ENCODE assay signal across 23 cellular contexts in genomic region chr2:2960817-2961216, GRCh38.
A peak's percentile ranks its signal among the peaks of the same experiment; 100 is the strongest.
DNase-seq lines count a peak whose midpoint lies in the region; FAIRE-seq and TF ChIP-seq lines count a peak whose summit lies in the region.
"Had no signal": no experiment of that assay in that cellular context is flagged by ENCODE, and none has a peak within 500 bp of the region (broad histone marks: within the 10 kb centered on the region; RNA-seq: fewer than 3 reads in every experiment).

No MANE protein-coding gene starts in this region.

- POLR2A ChIA-PET in H1 (lab: Charles Lee; ENCODE audit: partially characterized antibody), result no interaction called here

- H2BK120ac ChIP-seq in H1 (replicated peaks; ENCODE audit: low read depth, low read length), result no peak overlapping the region

- no peak for TF ChIP-seq POLR2A in H1 (IDR thresholded peaks at IDR 0.05; ENCODE audit: control extremely low read depth in 1 of 2, low read depth in 2 of 2, low read length in 2 of 2)

- no peak overlapping the region for H3K23ac ChIP-seq in H1 (ENCODE audit: insufficient read length)

- H2AK5ac ChIP-seq in H1 (ENCODE audit: low read depth, low read length), result no peak overlapping the region

- no peak overlapping the region; the same call in 1 of the 2 replicates for H4K8ac ChIP-seq in H1 (ENCODE audit: extremely low read depth, insufficient read depth, low read length)

- no peak overlapping the region for H3K4me3 ChIP-seq in H1 (ENCODE audit: extremely low read depth in 1 of 4, insufficient read depth in 2 of 4, low read depth in 3 of 4, low read length in 4 of 4)
- H3K4me3 ChIP-seq in mesodermal cell (ENCODE audit: extremely low read depth, insufficient read depth, low read length, poor library complexity, severe bottlenecking), result no peak overlapping the region
- no peak overlapping the region for H3K4me3 ChIP-seq in osteoblast (ENCODE audit: insufficient read depth, low read length)
- H3K4me3 ChIP-seq: MG63 had no signal

- H2AFZ ChIP-seq in H1 (ENCODE audit: low read length), result 0 out of 2 replicates have a peak overlapping the region, but pooled peaks have one; percentile 9
- no peak overlapping the region for H2AFZ ChIP-seq in osteoblast (ENCODE audit: low read length)

- no peak for TF ChIP-seq EP300 in H1 (IDR thresholded peaks at IDR 0.05; ENCODE audit: borderline replicate concordance in 1 of 2, low read depth in 2 of 2, low read length in 2 of 2)

- no peaks in the 10 kb centered on the region for H3K23me2 ChIP-seq in H1 (ENCODE audit: low read depth, low read length)

- H3K56ac ChIP-seq in H1 (replicated peaks; ENCODE audit: insufficient read length, low read depth, low read length), result no peak overlapping the region

- no peaks in the 10 kb centered on the region for H3K79me1 ChIP-seq in H1 (ENCODE audit: low read depth, low read length)

- no peak for TF ChIP-seq CTCF in H1 (IDR thresholded peaks at IDR 0.05; ENCODE audit: control extremely low read depth in 1 of 3, insufficient read depth in 1 of 3, low read depth in 1 of 3, low read length in 3 of 3)
- TF ChIP-seq CTCF in osteoblast (IDR thresholded peaks at IDR 0.05; ENCODE audit: extremely low read depth, low read depth, low read length), result no peak

- H3K36me3 ChIP-seq in H1 (ENCODE audit: control insufficient read depth in 2 of 4, insufficient read depth in 4 of 4, low read length in 3 of 4) (no peaks in the 10 kb centered on the region), mesodermal cell (ENCODE audit: control insufficient read depth, insufficient read depth, low read length) (no peaks in the 10 kb centered on the region), osteoblast (ENCODE audit: insufficient read depth, low read length) (no peaks in the 10 kb centered on the region)
- H3K36me3 ChIP-seq: MG63 had no signal

- H4K20me1 ChIP-seq in H1 (replicated peaks in 1 of 2; ENCODE audit: control insufficient read depth in 1 of 2, insufficient read depth in 2 of 2, low read length in 2 of 2) (no peaks in the 10 kb centered on the region), osteoblast (ENCODE audit: insufficient read depth, low read length) (no peaks in the 10 kb centered on the region)

- H2BK5ac ChIP-seq in H1 (ENCODE audit: low read depth, low read length), result no peak overlapping the region

- H3K4me2 ChIP-seq in H1 (ENCODE audit: insufficient read depth in 1 of 2, low read depth in 2 of 2, low read length in 2 of 2) (no peak overlapping the region), osteoblast (ENCODE audit: insufficient read depth, low read length) (no peak overlapping the region)

- no peak for TF ChIP-seq RAD21 in H1 (IDR thresholded peaks at IDR 0.05 in 1 of 2, conservative IDR thresholded peaks at IDR 0.05 in 1 of 2; ENCODE audit: low read depth in 2 of 2, low read length in 2 of 2)

- H3K79me2 ChIP-seq in H1 (ENCODE audit: control insufficient read depth in 1 of 2, insufficient read depth in 2 of 2, low read length in 2 of 2), result no peaks in the 10 kb centered on the region
- no peaks in the 10 kb centered on the region for H3K79me2 ChIP-seq in osteoblast (ENCODE audit: insufficient read depth, low read length)

- no peak overlapping the region for H4K5ac ChIP-seq in H1 (ENCODE audit: insufficient read length, low read depth, low read length)

- H3K4ac ChIP-seq in H1 (replicated peaks; ENCODE audit: insufficient read length, low read depth, low read length), result no peak overlapping the region

- CTCF ChIA-PET in H1 (lab: Charles Lee; ENCODE audit: partially characterized antibody), result no interaction called here

- H3K9ac ChIP-seq in H1 (replicated peaks in 1 of 4; ENCODE audit: extremely low read depth in 1 of 4, low read depth in 3 of 4, low read length in 3 of 4), result no peak overlapping the region

- DNase-seq in ELF-1 (ENCODE audit: low read depth, low spot score), result peak; percentile 18
- DNase-seq in H1 (ENCODE audit: low read depth in 1 of 2, low spot score in 2 of 2), result no peak
- DNase-seq in osteoblast (ENCODE audit: insufficient read length, low spot score, missing footprints), result peak; percentile 13
- DNase-seq in NCI-H1436 treated with DMSO at 0.1 percent for 48 hours (lab: John Stamatoyannopoulos, UW), result no peak
- DNase-seq in NCI-H146 (lab: John Stamatoyannopoulos, UW), result no peak
- DNase-seq in DMS79 treated with DMSO at 0.1 percent for 48 hours (lab: John Stamatoyannopoulos, UW), result no peak
- DNase-seq: 8988T; AML-193; Calu3; CD8-positive, alpha-beta memory T cell; DMS153; GDM1; GOT3; MG63; NCI-H1048; NCI-H1417 treated with DMSO at 0.1 percent for 48 hours; NCI-H1930; NCI-H226; NCI-H510A treated with DMSO at 0.1 percent for 48 hours; NCI-H748 treated with DMSO at 0.1 percent for 48 hours; NK-92 treated with Interleukin-12 subunit alpha and Interleukin-12 subunit beta, amount 100 ng/mL, for 24 hours had no signal

- 0 out of 2 replicates have a peak overlapping the region, but pooled peaks have one; percentile 23 for H2BK12ac ChIP-seq in H1 (ENCODE audit: low read depth, low read length)

- H3K18ac ChIP-seq in H1 (ENCODE audit: extremely low read depth, low read length), result no peak overlapping the region

- no peak overlapping the region for H2BK15ac ChIP-seq in H1 (ENCODE audit: low read length)

- WGBS in H1 (ENCODE audit: extremely low coverage in 1 of 2, insufficient coverage in 1 of 2, insufficient read length in 1 of 2, insufficient replicate concordance in 2 of 2, low coverage in 1 of 2, low lambda C conversion rate in 2 of 2, missing lambda C conversion rate in 1 of 2), 2 experiments, result 86% methylated on average over 14 of the region's 14 CpGs; no CpG with 5 or more reads in 1 of the 2 experiments
- WGBS in mesodermal cell (ENCODE audit: insufficient coverage in 2 of 2), 2 experiments, result 86% methylated on average over 10 to 14 of the region's 14 CpGs

- H4K91ac ChIP-seq in H1 (replicated peaks; ENCODE audit: insufficient read length, low read length), result no peak overlapping the region

- H3K27ac ChIP-seq in H1 (ENCODE audit: low read depth, low read length) (no peak overlapping the region), mesodermal cell (ENCODE audit: low read depth, low read length, severe bottlenecking) (peak overlapping the region; percentile 16), osteoblast (ENCODE audit: low read depth, low read length) (no peak overlapping the region)
- H3K27ac ChIP-seq: C4-2B had no signal

- no peak for FAIRE-seq in H1 (lab: Jason Lieb, UNC)

- H3K27me3 ChIP-seq in H1 (replicated peaks in 1 of 4; ENCODE audit: control insufficient read depth in 3 of 4, extremely low read depth in 1 of 4, insufficient read depth in 3 of 4, low read length in 3 of 4) (no peaks in the 10 kb centered on the region), osteoblast (ENCODE audit: insufficient read depth, low read length) (no peaks in the 10 kb centered on the region)
- H3K27me3 ChIP-seq: MG63 had no signal

- no peak overlapping the region for H3K14ac ChIP-seq in H1 (ENCODE audit: insufficient read length)

- H3K4me1 ChIP-seq in H1 (replicated peaks in 1 of 4; ENCODE audit: control insufficient read depth in 3 of 4, insufficient read depth in 4 of 4, low read length in 3 of 4), result peaks cover 0 to 2% (median under 1%) of the 10 kb centered on the region in 4 experiments; a peak in 1 of 7 replicates
- no peaks in the 10 kb centered on the region for H3K4me1 ChIP-seq in mesodermal cell (ENCODE audit: control insufficient read depth, insufficient read depth, low read length, poor library complexity, severe bottlenecking)
- no peaks in the 10 kb centered on the region for H3K4me1 ChIP-seq in osteoblast (ENCODE audit: insufficient read depth, low read length)

- no peak overlapping the region for H2BK20ac ChIP-seq in H1 (ENCODE audit: low read length)

- H3K9me3 ChIP-seq in H1 (ENCODE audit: insufficient read depth in 2 of 2, low read depth in 1 of 2, low read length in 1 of 2) (no peaks in the 10 kb centered on the region), mesodermal cell (ENCODE audit: control insufficient read depth, low read length) (no peaks in the 10 kb centered on the region), osteoblast (ENCODE audit: low read depth, low read length) (peaks cover 4% of the 10 kb centered on the region)
- H3K9me3 ChIP-seq: MG63 had no signal

TF ChIP-seq in H1, 55 proteins besides CTCF, POLR2A, EP300 and RAD21:
- TF ChIP-seq NANOG (IDR thresholded peaks at IDR 0.05; ENCODE audit: insufficient read depth, low read depth, low read length, poor library complexity, severe bottlenecking), result no peak
- no peak for TF ChIP-seq RNF2 (IDR thresholded peaks at IDR 0.05; ENCODE audit: borderline replicate concordance, low read depth, low read length, missing control alignments, poor library complexity, severe bottlenecking)
- TF ChIP-seq ATF3 (IDR thresholded peaks at IDR 0.05; ENCODE audit: insufficient read depth, low read depth, low read length), result no peak
- no peak for TF ChIP-seq EZH2 (IDR thresholded peaks at IDR 0.05; ENCODE audit: low read depth, low read length, severe bottlenecking)
- no peak for TF ChIP-seq SIX5 (IDR thresholded peaks at IDR 0.05; ENCODE audit: low read depth, low read length)
- TF ChIP-seq PHF8 (conservative IDR thresholded peaks at IDR 0.05; ENCODE audit: low read depth, low read length), result no peak
- peak; percentile 49; the same call in 1 of the 2 replicates for TF ChIP-seq TEAD4 (IDR thresholded peaks at IDR 0.05; ENCODE audit: low read depth, low read length)

Comparison
In these comparisons a context has a peak if more than half of its experiments do, and no peak if none do; other contexts are left out.
1. DNase-seq: peak in ELF-1 (single experiment) and osteoblast (single experiment); none in H1 (0 of 2), NCI-H1436 treated with DMSO at 0.1 percent for 48 hours (single experiment), NCI-H146 (single experiment) and DMS79 treated with DMSO at 0.1 percent for 48 hours (single experiment).